In the genomic region with DNA sequence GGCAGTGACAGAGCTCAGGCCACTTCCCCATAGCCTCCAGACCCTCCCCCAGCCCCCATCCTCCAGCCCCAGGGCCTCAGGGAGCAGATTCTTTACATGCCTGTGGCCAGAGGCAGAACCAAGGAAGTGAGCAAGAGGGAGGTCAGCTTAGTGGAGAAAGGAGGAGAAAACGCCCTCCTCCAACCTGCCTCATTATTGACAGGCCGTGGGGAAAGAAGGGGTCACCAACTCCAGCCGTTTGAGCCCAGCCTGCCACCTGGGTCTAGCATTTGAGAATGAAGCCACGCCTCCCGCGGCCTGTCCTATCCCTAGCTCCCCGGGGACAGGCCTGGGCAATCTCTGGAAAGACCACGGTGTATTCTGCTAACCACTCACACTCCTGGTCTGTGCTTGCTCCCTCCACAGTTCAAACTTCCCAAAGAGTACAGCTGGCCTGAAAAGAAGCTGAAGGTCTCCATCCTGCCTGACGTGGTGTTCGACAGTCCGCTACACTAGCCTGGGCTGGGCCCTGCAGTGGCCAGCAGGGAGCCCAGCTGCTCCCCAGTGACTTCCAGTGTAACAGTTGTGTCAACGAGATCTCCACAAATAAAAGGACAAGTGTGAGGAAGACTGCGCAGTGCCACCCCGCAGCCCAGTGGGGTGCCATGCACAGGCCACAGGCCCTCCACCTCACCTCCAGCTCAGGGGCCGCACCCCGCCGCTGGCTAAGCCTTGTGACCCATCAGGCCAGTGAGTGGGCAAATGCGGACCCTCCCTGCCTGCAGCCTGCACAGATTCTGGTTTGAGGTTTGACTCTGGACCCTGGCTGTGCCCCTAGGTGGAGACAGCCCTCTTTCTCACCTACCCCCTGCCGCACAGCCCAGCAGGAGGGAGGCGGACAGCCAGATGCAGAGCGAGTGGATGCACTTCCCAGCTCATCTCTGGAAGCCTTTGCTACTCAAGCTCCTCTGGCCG, we compare ENCODE assay signal across 8 cellular contexts. TPM values are rescaled to one million over a fixed set of nuclear protein-coding genes. Genes with fewer than 3 reads are reported as not detected.
DNase-seq lines count a peak whose midpoint lies in the region; ATAC-seq, FAIRE-seq and TF ChIP-seq lines count a peak whose summit lies in the region.

No MANE protein-coding gene starts in this region.

- H3K4me3 Mint-ChIP-seq in Calu3 (ENCODE audit: low read depth, unreplicated experiment), result no peak overlapping the region
- H3K4me3 Mint-ChIP-seq in immature natural killer cell, result no peak overlapping the region

- H3K36me3 Mint-ChIP-seq in Calu3 (ENCODE audit: insufficient read depth, unreplicated experiment), result peaks cover 13% of the 10 kb centered on the region
- H3K36me3 Mint-ChIP-seq in immature natural killer cell, result peaks cover 4 to 14% (median 5%) of the 10 kb centered on the region in 3 donors

- intact Hi-C loops in Calu3 (cut with micrococcal nuclease; ENCODE audit: unreplicated experiment), result no loop called here

- peak overlapping the region; percentile 88 for H2BK5ac ChIP-seq in trophoblast cell (ENCODE audit: low read depth, low read length, poor library complexity)

- H3K27ac ChIP-seq in RWPE2 (ENCODE audit: poor library complexity, severe bottlenecking) (peak overlapping the region; percentile 97), trophoblast cell (ENCODE audit: low read depth, low read length) (peak overlapping the region; percentile 97)

- H3K27me3 Mint-ChIP-seq in Calu3 (ENCODE audit: unreplicated experiment) (no peaks in the 10 kb centered on the region), immature natural killer cell (ENCODE audit: low read depth in 3 of 3) (peaks cover 0 to 3% (median 1%) of the 10 kb centered on the region in 3 donors)

- peaks cover 5% of the 10 kb centered on the region; the same call in 1 of the 2 replicates for H3K36me3 ChIP-seq in RWPE2 (ENCODE audit: low read depth)
- H3K36me3 ChIP-seq in trophoblast cell (ENCODE audit: control insufficient read depth in 1 of 2, insufficient read depth in 2 of 2, low read length in 2 of 2), result peaks cover 11 to 18% of the 10 kb centered on the region in 2 experiments

- H2BK120ac ChIP-seq in trophoblast cell (ENCODE audit: insufficient read depth, low read length, poor library complexity), result peak overlapping the region; percentile 91

- H3K4me3 ChIP-seq in RWPE2 (ENCODE audit: severe bottlenecking), result no peak overlapping the region
- no peak overlapping the region for H3K4me3 ChIP-seq in trophoblast cell (ENCODE audit: low read depth, low read length)

- H3K4ac ChIP-seq in trophoblast cell (ENCODE audit: low read depth, low read length), result peak overlapping the region; percentile 67

- CTCF ChIA-PET in Calu3 (lab: Charles Lee), result interaction anchor here (0.7 to 2.3 kb wide), 4 partner anchors 10 to 128 kb away, joined by 3 to 7 read pairs (median 4); partner anchors contain the start of gene ACTR1A

- peak overlapping the region; percentile 30 for H4K8ac ChIP-seq in trophoblast cell (ENCODE audit: low read depth, low read length)

- BruUV-seq in Calu3 (replicated peaks; lab: Mats Ljungman, UMichigan), result no TSS peak

- H3K14ac ChIP-seq in trophoblast cell (ENCODE audit: low read length), result peak overlapping the region; percentile 87

- H3K79me2 ChIP-seq in trophoblast cell (ENCODE audit: control insufficient read depth, insufficient read depth, low read length, poor library complexity), result peaks cover 15% of the 10 kb centered on the region

- peaks cover 63% of the 10 kb centered on the region for H3K79me1 ChIP-seq in trophoblast cell (ENCODE audit: low read length)

- H3K9me3 ChIP-seq in RWPE2 (ENCODE audit: severe bottlenecking) (no peaks in the 10 kb centered on the region), trophoblast cell (ENCODE audit: insufficient read depth, low read depth, low read length) (peaks cover 2% of the 10 kb centered on the region)

- WGBS in trophoblast cell (ENCODE audit: extremely low coverage, insufficient coverage, insufficient read length), result no CpG with 5 or more reads among the region's 22 CpGs

- TF ChIP-seq CTCF in Calu3 (IDR thresholded peaks at IDR 0.05; ENCODE audit: unreplicated experiment), result no peak
- no peak for TF ChIP-seq CTCF in RWPE2 (IDR thresholded peaks at IDR 0.05; ENCODE audit: poor library complexity, severe bottlenecking)
- no peak for TF ChIP-seq CTCF in D721Med (IDR thresholded peaks at IDR 0.05; ENCODE audit: insufficient read depth, missing control alignments)

- no peaks in the 10 kb centered on the region for H3K9me3 Mint-ChIP-seq in Calu3 (ENCODE audit: low read depth, unreplicated experiment)
- H3K9me3 Mint-ChIP-seq in immature natural killer cell, result no peaks in the 10 kb centered on the region

- H3K4me1 ChIP-seq in RWPE2 (ENCODE audit: insufficient read depth, poor library complexity, severe bottlenecking) (peaks cover 75% of the 10 kb centered on the region), trophoblast cell (ENCODE audit: control insufficient read depth in 1 of 2, insufficient read depth in 2 of 2, low read length in 2 of 2) (peaks cover 82 to 85% of the 10 kb centered on the region in 2 experiments)

- no peak overlapping the region for H3K9ac ChIP-seq in trophoblast cell (ENCODE audit: low read length)

- FAIRE-seq in D721Med (lab: Jason Lieb, UNC), result no peak

- peak overlapping the region; percentile 70 for H3K18ac ChIP-seq in trophoblast cell (ENCODE audit: low read length)

- H3K27me3 ChIP-seq in RWPE2 (ENCODE audit: insufficient read depth, poor library complexity, severe bottlenecking) (no peaks in the 10 kb centered on the region), trophoblast cell (ENCODE audit: insufficient read depth, low read length) (no peaks in the 10 kb centered on the region)

- ATAC-seq in RWPE2 (ENCODE audit: low read depth), result peak; percentile 80
- no peak for ATAC-seq in HG02970 (IDR thresholded peaks at IDR 0.05; ENCODE audit: low FRiP score, unreplicated experiment)

- H3K27ac Mint-ChIP-seq in Calu3 (ENCODE audit: unreplicated experiment) (peak overlapping the region; percentile 58), immature natural killer cell (no peak overlapping the region)

- H3K4me1 Mint-ChIP-seq in Calu3 (ENCODE audit: low read depth, unreplicated experiment) (peaks cover 75% of the 10 kb centered on the region), immature natural killer cell (no peaks in the 10 kb centered on the region)

- H3K23ac ChIP-seq in trophoblast cell (ENCODE audit: low read length), result no peak overlapping the region

- peak overlapping the region; percentile 69 for H2AK5ac ChIP-seq in trophoblast cell (ENCODE audit: low read length)

- peak overlapping the region; percentile 86 for H2BK12ac ChIP-seq in trophoblast cell (ENCODE audit: low read length)

- H4K12ac ChIP-seq in trophoblast cell (ENCODE audit: low read depth, low read length), result peak overlapping the region; percentile 33

- peak overlapping the region; percentile 88 for H4K91ac ChIP-seq in trophoblast cell (ENCODE audit: low read depth, low read length)

- no peak overlapping the region for H2AFZ ChIP-seq in trophoblast cell (ENCODE audit: insufficient read depth, low read length, poor library complexity)

- DNase-seq in Calu3, result peak; percentile 76
- no peak for DNase-seq in RWPE2 (ENCODE audit: low spot score)
- peak; percentile 68 for DNase-seq in fibroblast of gingiva (ENCODE audit: low read depth)
- peak; percentile 42 to 64 for DNase-seq in trophoblast cell
- DNase-seq in NCI-H2227 treated with DMSO at 0.1 percent for 48 hours (lab: John Stamatoyannopoulos, UW), result no peak
- no peak for DNase-seq in D721Med (ENCODE audit: insufficient read length, low spot score)
- DNase-seq in immature natural killer cell, result no peak

- peak overlapping the region; percentile 3 for H3K4me2 ChIP-seq in trophoblast cell (ENCODE audit: low read length)

RNA-seq across cellular contexts. Expression of gene TRIM8, which starts 14.3 kb away (rescaled TPM):
- total RNA-seq in Calu3 (2022), result 52.1 and 66.3 TPM in 2 replicates
- 36.7 and 37.2 TPM in 2 replicates for polyA plus RNA-seq in trophoblast cell (2013)
- 10 to 100 TPM; 30.5 to 78.8 (median 39.2) TPM for polyA plus RNA-seq in immature natural killer cell

Comparison
In these comparisons a context has a peak if more than half of its experiments do, and no peak if none do; other contexts are left out.
1. DNase-seq: peak in Calu3 (single experiment), fibroblast of gingiva (single experiment) and trophoblast cell (2 of 2); none in RWPE2 (single experiment), NCI-H2227 treated with DMSO at 0.1 percent for 48 hours (single experiment), D721Med (single experiment) and immature natural killer cell (0 of 3).